8 cellular contexts compared by ENCODE assay signal in genomic region chrX:2500681-2501151, GRCh38. TPM values are rescaled to one million over a fixed set of nuclear protein-coding genes. Genes with fewer than 3 reads are reported as not detected.
DNase-seq lines count a peak whose midpoint lies in the region; ATAC-seq and TF ChIP-seq lines count a peak whose summit lies in the region.

A gene with protein sequence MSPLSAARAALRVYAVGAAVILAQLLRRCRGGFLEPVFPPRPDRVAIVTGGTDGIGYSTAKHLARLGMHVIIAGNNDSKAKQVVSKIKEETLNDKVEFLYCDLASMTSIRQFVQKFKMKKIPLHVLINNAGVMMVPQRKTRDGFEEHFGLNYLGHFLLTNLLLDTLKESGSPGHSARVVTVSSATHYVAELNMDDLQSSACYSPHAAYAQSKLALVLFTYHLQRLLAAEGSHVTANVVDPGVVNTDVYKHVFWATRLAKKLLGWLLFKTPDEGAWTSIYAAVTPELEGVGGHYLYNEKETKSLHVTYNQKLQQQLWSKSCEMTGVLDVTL (minus strand): TSS chrX:2500976. CDS start chrX:2500925, 51 bp downstream.
ZBED1 (minus strand) TSS chrX:2500976; CDS start chrX:2490719, 10,257 bp downstream.

- H3K4me3 ChIP-seq in ectodermal cell (ENCODE audit: insufficient read depth, low read depth, low read length): peak within 1 kb of the TSS; percentile 90

- peak; percentile 75 for ATAC-seq in GM19023 (IDR thresholded peaks at IDR 0.05; ENCODE audit: unreplicated experiment)
- peak; percentile 39 for ATAC-seq in HG03139 (IDR thresholded peaks at IDR 0.05; ENCODE audit: unreplicated experiment)

- no peak for TF ChIP-seq CTCF in mesothelial cell of epicardium (IDR thresholded peaks at IDR 0.05; ENCODE audit: unreplicated experiment)

- H3K9me3 Mint-ChIP-seq in mesothelial cell of epicardium: no peaks in the 10 kb centered on the region
- H3K9me3 Mint-ChIP-seq in stimulated activated naive CD8-positive, alpha-beta T cell treated with anti-CD3 and anti-CD28 coated beads, Interleukin-15, Interleukin-2, amounts not matched to agents 100 ng/mL and 50 ng/mL, for 24 hours: no peaks in the 10 kb centered on the region

- H3K27ac ChIP-seq in ectodermal cell (ENCODE audit: insufficient read depth, low read depth, low read length, poor library complexity, severe bottlenecking): peak within 1 kb of the TSS; percentile 60

- peak within 1 kb of the TSS; percentile 87 for H3K27ac Mint-ChIP-seq in mesothelial cell of epicardium
- H3K27ac Mint-ChIP-seq in stimulated activated naive CD8-positive, alpha-beta T cell treated with anti-CD3 and anti-CD28 coated beads, Interleukin-15, Interleukin-2, amounts not matched to agents 100 ng/mL and 50 ng/mL, for 24 hours: peak within 1 kb of the TSS; percentile 80

- peaks cover 2% of the 10 kb centered on the region for H3K36me3 ChIP-seq in ectodermal cell (ENCODE audit: control insufficient read depth, insufficient read depth, low read length)

- H3K4me3 Mint-ChIP-seq in mesothelial cell of epicardium: peak within 1 kb of the TSS; percentile 76
- peak within 1 kb of the TSS; percentile 82 for H3K4me3 Mint-ChIP-seq in stimulated activated naive CD8-positive, alpha-beta T cell treated with anti-CD3 and anti-CD28 coated beads, Interleukin-15, Interleukin-2, amounts not matched to agents 100 ng/mL and 50 ng/mL, for 24 hours

- DNase-seq in activated CD4-positive, CD25-positive, alpha-beta regulatory T cell treated with anti-CD3 and anti-CD28 coated beads, Interleukin-2, amount 50 U/mL, for 72 hours: peak; percentile 69
- DNase-seq in mesothelial cell of epicardium (ENCODE audit: low spot score in 2 of 2, unreplicated experiment in 2 of 2): peak; percentile 36 to 50
- no peak for DNase-seq in NCI-H1930 (lab: John Stamatoyannopoulos, UW)
- DNase-seq in pons (ENCODE audit: low spot score): no peak

- no peaks in the 10 kb centered on the region for H3K9me3 ChIP-seq in ectodermal cell (ENCODE audit: control insufficient read depth, low read length)

- H3K27me3 ChIP-seq in ectodermal cell (ENCODE audit: control insufficient read depth, insufficient read depth, low read length, poor library complexity, severe bottlenecking): no peaks in the 10 kb centered on the region

- WGBS in ectodermal cell, 2 experiments: 1% methylated on average over 70 of the region's 70 CpGs

- peaks cover 18% of the 10 kb centered on the region for H3K4me1 ChIP-seq in ectodermal cell (ENCODE audit: control insufficient read depth, insufficient read depth, low read length)

- H3K27me3 Mint-ChIP-seq in mesothelial cell of epicardium (ENCODE audit: low read depth): no peaks in the 10 kb centered on the region
- H3K27me3 Mint-ChIP-seq in stimulated activated naive CD8-positive, alpha-beta T cell treated with anti-CD3 and anti-CD28 coated beads, Interleukin-15, Interleukin-2, amounts not matched to agents 100 ng/mL and 50 ng/mL, for 24 hours: no peaks in the 10 kb centered on the region

- H3K36me3 Mint-ChIP-seq in mesothelial cell of epicardium: no peaks in the 10 kb centered on the region
- peaks cover 15% of the 10 kb centered on the region for H3K36me3 Mint-ChIP-seq in stimulated activated naive CD8-positive, alpha-beta T cell treated with anti-CD3 and anti-CD28 coated beads, Interleukin-15, Interleukin-2, amounts not matched to agents 100 ng/mL and 50 ng/mL, for 24 hours (ENCODE audit: low read depth)

- peaks cover 35% of the 10 kb centered on the region for H3K4me1 Mint-ChIP-seq in mesothelial cell of epicardium
- peaks cover 27% of the 10 kb centered on the region for H3K4me1 Mint-ChIP-seq in stimulated activated naive CD8-positive, alpha-beta T cell treated with anti-CD3 and anti-CD28 coated beads, Interleukin-15, Interleukin-2, amounts not matched to agents 100 ng/mL and 50 ng/mL, for 24 hours (ENCODE audit: low read depth)

RNA-seq across cellular contexts. Expression of the first gene that starts in this region (rescaled TPM):
- 34.0 TPM for polyA plus RNA-seq in ectodermal cell (2013, experiment 1 of 4)
- 46.8 TPM for polyA plus RNA-seq in ectodermal cell (2013, experiment 2 of 4)
- 37.5 TPM for polyA plus RNA-seq in ectodermal cell (2013, experiment 3 of 4)
- 44.1 TPM for polyA plus RNA-seq in ectodermal cell (2013, experiment 4 of 4)
- total RNA-seq in mesothelial cell of epicardium: 43.5 to 46.0 TPM (median 44.3 TPM) in 3 replicates

RNA-seq across cellular contexts. Expression of gene ZBED1, which starts in this region (rescaled TPM):
- polyA plus RNA-seq in ectodermal cell (2013, experiment 1 of 4): 59.2 TPM
- polyA plus RNA-seq in ectodermal cell (2013, experiment 2 of 4): 66.8 TPM
- 42.9 TPM for polyA plus RNA-seq in ectodermal cell (2013, experiment 3 of 4)
- 48.4 TPM for polyA plus RNA-seq in ectodermal cell (2013, experiment 4 of 4)
- 42.5 to 46.3 TPM (median 46.1 TPM) in 3 replicates for total RNA-seq in mesothelial cell of epicardium

Comparison
In these comparisons a context has a peak if more than half of its experiments do, and no peak if none do; other contexts are left out.
1. DNase-seq: peak in activated CD4-positive, CD25-positive, alpha-beta regulatory T cell treated with anti-CD3 and anti-CD28 coated beads, Interleukin-2, amount 50 U/mL, for 72 hours (single experiment) and mesothelial cell of epicardium (2 of 2); none in NCI-H1930 (0 of 2) and pons (single experiment).